ENCODE assay signal across 10 cellular contexts in the genomic region with DNA sequence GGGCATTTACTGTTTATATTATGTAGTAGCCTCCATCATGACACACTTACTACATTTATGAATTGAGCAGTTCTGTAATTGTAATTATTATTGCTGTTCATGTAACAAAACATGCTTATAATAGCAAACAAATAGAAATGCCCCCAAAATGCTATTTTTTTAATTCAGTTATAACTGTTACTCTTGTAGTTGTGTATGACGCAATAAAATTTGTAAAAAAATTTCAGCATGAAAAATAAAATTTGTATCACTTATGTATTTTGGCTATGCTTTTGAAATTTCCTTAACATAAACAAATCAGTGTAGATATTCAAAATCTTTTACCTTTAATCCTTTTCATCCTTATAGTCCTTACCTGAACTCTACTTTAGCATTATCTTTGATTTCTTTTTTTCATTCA.
"Had no signal": no experiment of that assay in that cellular context is flagged by ENCODE, and none has a peak within 500 bp of the region (broad histone marks: within the 10 kb centered on the region; RNA-seq: fewer than 3 reads in every experiment).

No MANE protein-coding gene starts in this region.

- ATAC-seq: HCT116 had no signal

- H2AFZ ChIP-seq: GM23248 had no signal

- H3K4me3 Mint-ChIP-seq: HFFc6, IgD-negative memory B cell had no signal

- H3K4me3 ChIP-seq: GM23248, HAP-1 had no signal

- DNase-seq: GM23248, GOT3, H7, HFFc6, Kasumi-1, KG1 had no signal

- H3K4me1 ChIP-seq: HAP-1 had no signal

- H3K27ac Mint-ChIP-seq: HFFc6, IgD-negative memory B cell had no signal

- H3K9me3 Mint-ChIP-seq: HFFc6 had no signal

- H3K9ac ChIP-seq: GM23248 had no signal

- H3K9me3 ChIP-seq: HAP-1 had no signal

- H3K27ac ChIP-seq: GM23248, HL-60 had no signal

- H3K27me3 Mint-ChIP-seq: IgD-negative memory B cell had no signal
